ENCODE assay signal across 16 cellular contexts in genomic region chr6:141956046-141956761, GRCh38.
DNase-seq lines count a peak whose midpoint lies in the region; ATAC-seq and TF ChIP-seq lines count a peak whose summit lies in the region.
"Had no signal": no experiment of that assay in that cellular context is flagged by ENCODE, and none has a peak within 500 bp of the region (broad histone marks: within the 10 kb centered on the region; RNA-seq: fewer than 3 reads in every experiment).

No MANE protein-coding gene starts in this region.

- H3K36me3 ChIP-seq in right atrium auricular region (no peaks in the 10 kb centered on the region), sigmoid colon (no peaks in the 10 kb centered on the region)
- H3K36me3 ChIP-seq: cardiac muscle cell, spleen had no signal

- TF ChIP-seq EP300 in sigmoid colon (IDR thresholded peaks at IDR 0.05): no peak

- DNase-seq in left cardiac atrium (peak; percentile 23), right atrium auricular region (ENCODE audit: low spot score) (no peak), astrocyte of the hippocampus (ENCODE audit: low read depth, low spot score) (peak; percentile 40), iris pigment epithelial cell (ENCODE audit: low read depth) (peak; percentile 8), sigmoid colon (no peak)
- DNase-seq in activated T-cell treated with anti-CD3 and anti-CD28 coated beads, Interleukin-2, amount 50 U/mL, for 72 hours: no peak
- no peak for DNase-seq in stimulated activated naive CD8-positive, alpha-beta T cell treated with anti-CD3 and anti-CD28 coated beads, Interleukin-15, Interleukin-2, amounts not matched to agents 100 U/mL and 50 U/mL, for 24 hours
- DNase-seq: activated CD4-positive, alpha-beta T cell treated with anti-CD3 and anti-CD28 coated beads, Interleukin-2, amount 50 U/mL, for 4 hours; activated gamma-delta T cell; AML-193; GDM1; NCI-H146; spleen had no signal

- no peaks in the 10 kb centered on the region for H3K27me3 Mint-ChIP-seq in activated T-cell treated with anti-CD3 and anti-CD28 coated beads, Interleukin-2, amount 50 U/mL, for 72 hours (ENCODE audit: low read depth)

- H3K4me1 Mint-ChIP-seq in activated T-cell treated with anti-CD3 and anti-CD28 coated beads, Interleukin-2, amount 50 U/mL, for 72 hours (ENCODE audit: low read depth): no peaks in the 10 kb centered on the region

- no peaks in the 10 kb centered on the region for H3K27me3 ChIP-seq in right atrium auricular region
- H3K27me3 ChIP-seq in sigmoid colon: no peaks in the 10 kb centered on the region
- H3K27me3 ChIP-seq: cardiac muscle cell, spleen had no signal

- H3K4me3 ChIP-seq in right atrium auricular region: no peak overlapping the region
- no peak overlapping the region for H3K4me3 ChIP-seq in sigmoid colon
- H3K4me3 ChIP-seq: cardiac muscle cell, spleen had no signal

- H3K27ac ChIP-seq in right atrium auricular region (no peak overlapping the region), sigmoid colon (no peak overlapping the region)
- H3K27ac ChIP-seq: spleen had no signal

- peaks cover 15 to 17% of the 10 kb centered on the region in 2 donors for H3K9me3 Mint-ChIP-seq in activated T-cell treated with anti-CD3 and anti-CD28 coated beads, Interleukin-2, amount 50 U/mL, for 72 hours

- no peak overlapping the region for H3K4me3 Mint-ChIP-seq in activated T-cell treated with anti-CD3 and anti-CD28 coated beads, Interleukin-2, amount 50 U/mL, for 72 hours

- WGBS in sigmoid colon, 2 donors: 56 to 72% methylated on average over 3 of the region's 3 CpGs

- H3K27ac Mint-ChIP-seq in activated T-cell treated with anti-CD3 and anti-CD28 coated beads, Interleukin-2, amount 50 U/mL, for 72 hours: no peak overlapping the region

- H3K9me3 ChIP-seq in right atrium auricular region (no peaks in the 10 kb centered on the region), sigmoid colon (peaks cover 0 to 15% (median 0%) of the 10 kb centered on the region in 4 donors)

- TF ChIP-seq CTCF in right atrium auricular region (IDR thresholded peaks at IDR 0.05): no peak
- TF ChIP-seq CTCF in sigmoid colon (IDR thresholded peaks at IDR 0.05): no peak

- no peak for TF ChIP-seq POLR2A in sigmoid colon (IDR thresholded peaks at IDR 0.05)

- ATAC-seq in left cardiac atrium: peak in 1 of 2 donors; percentile 49
- ATAC-seq in activated T-cell treated with anti-CD3 and anti-CD28 coated beads, Interleukin-2, amount 50 U/mL, for 72 hours (replicated peaks in 1 of 2): no peak
- no peak for ATAC-seq in stimulated activated naive CD8-positive, alpha-beta T cell treated with anti-CD3 and anti-CD28 coated beads, Interleukin-15, Interleukin-2, amounts not matched to agents 100 U/mL and 50 U/mL, for 24 hours
- no peak for ATAC-seq in HG03469 (IDR thresholded peaks at IDR 0.05; ENCODE audit: unreplicated experiment)
- ATAC-seq: esophagus mucosa had no signal

- peaks cover 9 to 15% of the 10 kb centered on the region in 2 donors for H3K36me3 Mint-ChIP-seq in activated T-cell treated with anti-CD3 and anti-CD28 coated beads, Interleukin-2, amount 50 U/mL, for 72 hours (ENCODE audit: insufficient read depth in 2 of 2)

- H3K4me1 ChIP-seq in right atrium auricular region (peaks cover 0 to 5% of the 10 kb centered on the region in 2 donors), sigmoid colon (no peaks in the 10 kb centered on the region)
- H3K4me1 ChIP-seq: spleen had no signal

- intact Hi-C loops in left cardiac atrium (cut with DNase I) (no loop called here), sigmoid colon (cut with DNase I) (no loop called here)

Comparison
In these comparisons a context has a peak if more than half of its experiments do, and no peak if none do; other contexts are left out.
1. DNase-seq: peak in left cardiac atrium (single experiment), astrocyte of the hippocampus (single experiment) and iris pigment epithelial cell (single experiment); none in right atrium auricular region (single experiment), sigmoid colon (single experiment), activated T-cell treated with anti-CD3 and anti-CD28 coated beads, Interleukin-2, amount 50 U/mL, for 72 hours (0 of 2) and stimulated activated naive CD8-positive, alpha-beta T cell treated with anti-CD3 and anti-CD28 coated beads, Interleukin-15, Interleukin-2, amounts not matched to agents 100 U/mL and 50 U/mL, for 24 hours (single experiment).